16 cellular contexts compared by ENCODE assay signal in the genomic region with DNA sequence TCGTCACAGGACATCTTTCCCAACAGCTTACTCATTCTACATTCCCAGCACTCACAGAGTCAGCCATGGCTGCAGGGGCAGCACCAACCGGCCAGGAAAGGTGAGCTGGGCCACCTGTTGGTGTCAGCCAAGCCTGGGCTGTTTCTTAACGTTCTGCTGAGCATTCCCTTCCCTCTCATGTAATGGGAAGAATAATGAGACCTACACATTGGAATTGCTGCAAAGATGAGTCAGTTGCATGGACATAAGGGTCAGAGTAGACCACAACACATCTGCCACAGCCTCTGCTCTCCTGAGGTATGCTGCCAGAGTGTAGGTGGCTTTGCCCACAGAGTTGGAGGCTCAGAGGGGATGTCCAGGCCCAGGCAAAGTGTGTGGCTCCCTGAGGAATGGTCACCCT.
A peak's percentile ranks its signal among the peaks of the same experiment; 100 is the strongest.
DNase-seq lines count a peak whose midpoint lies in the region; ATAC-seq, FAIRE-seq and TF ChIP-seq lines count a peak whose summit lies in the region.
"Had no signal": no experiment of that assay in that cellular context is flagged by ENCODE, and none has a peak within 500 bp of the region (broad histone marks: within the 10 kb centered on the region; RNA-seq: fewer than 3 reads in every experiment).

No MANE protein-coding gene starts in this region.

- TF ChIP-seq POLR2A in H54 (IDR thresholded peaks at IDR 0.05; ENCODE audit: low read depth, low read length): no peak

- no peaks in the 10 kb centered on the region for H3K27me3 ChIP-seq in skeletal muscle satellite cell (ENCODE audit: control insufficient read depth, insufficient read depth, low read length)
- H3K27me3 ChIP-seq: gastroesophageal sphincter, vagina had no signal

- no peaks in the 10 kb centered on the region for H3K9me3 ChIP-seq in skeletal muscle satellite cell (replicated peaks; ENCODE audit: low read length)
- H3K9me3 ChIP-seq: gastroesophageal sphincter, vagina had no signal

- no peak overlapping the region for H3K4me3 ChIP-seq in skeletal muscle satellite cell (ENCODE audit: low read length)
- H3K4me3 ChIP-seq: gastroesophageal sphincter, vagina had no signal

- peak overlapping the region; percentile 24 for H3K9ac ChIP-seq in skeletal muscle satellite cell (ENCODE audit: low read depth, low read length)

- H3K4me1 ChIP-seq in skeletal muscle satellite cell (ENCODE audit: control insufficient read depth, insufficient read depth, low read length): peaks cover 37% of the 10 kb centered on the region
- H3K4me1 ChIP-seq: vagina had no signal

- ATAC-seq in HG03139 (IDR thresholded peaks at IDR 0.05; ENCODE audit: unreplicated experiment): no peak
- ATAC-seq: activated CD8-positive, alpha-beta T cell treated with anti-CD3 and anti-CD28 coated beads, Interleukin-2, amount 10 ng/mL, durations not matched to agents 7 days and 5 days; gastroesophageal sphincter; Right ventricle myocardium inferior; stimulated activated memory B cell treated with anti-CD40 and anti-IgM and Interleukin-4, amounts not matched to agents 10 μg/mL and 1 μg/mL and 100 μg/mL, for 72 hours had no signal

- peaks cover 88% of the 10 kb centered on the region for H3K36me3 ChIP-seq in skeletal muscle satellite cell (ENCODE audit: insufficient read depth, low read length)
- H3K36me3 ChIP-seq: vagina had no signal

- no peak overlapping the region for H3K4me2 ChIP-seq in skeletal muscle satellite cell (ENCODE audit: low read length)

- FAIRE-seq in H54 (lab: Jason Lieb, UNC): no peak
- FAIRE-seq: GM18507 had no signal

- peak; percentile 48 for DNase-seq in H54 (ENCODE audit: insufficient read length, low spot score)
- peak; percentile 60 for DNase-seq in amniotic epithelial cell (ENCODE audit: low read depth)
- DNase-seq in kidney tubule cell (ENCODE audit: low spot score): peak; percentile 94
- DNase-seq in HPDE6-E6E7 (ENCODE audit: extremely low spot score): no peak
- no peak for DNase-seq in activated naive CD4-positive, alpha-beta T cell (lab: John Stamatoyannopoulos, UW)
- DNase-seq: activated CD8-positive, alpha-beta T cell treated with anti-CD3 and anti-CD28 coated beads, Interleukin-2, amount 10 ng/mL, durations not matched to agents 7 days and 5 days; effector CD4-positive, alpha-beta T cell; immature natural killer cell; stimulated activated CD4-positive, alpha-beta T cell treated with anti-CD3 and anti-CD28 coated beads, Interleukin-4, amount 100 ng/mL, for 1 hour had no signal

Comparison
In these comparisons a context has a peak if more than half of its experiments do, and no peak if none do; other contexts are left out.
1. DNase-seq: peak in H54 (single experiment), amniotic epithelial cell (single experiment) and kidney tubule cell (single experiment); none in HPDE6-E6E7 (single experiment) and activated naive CD4-positive, alpha-beta T cell (0 of 4).